Comparison of ENCODE assay signal across 8 cellular contexts in the genomic region with DNA sequence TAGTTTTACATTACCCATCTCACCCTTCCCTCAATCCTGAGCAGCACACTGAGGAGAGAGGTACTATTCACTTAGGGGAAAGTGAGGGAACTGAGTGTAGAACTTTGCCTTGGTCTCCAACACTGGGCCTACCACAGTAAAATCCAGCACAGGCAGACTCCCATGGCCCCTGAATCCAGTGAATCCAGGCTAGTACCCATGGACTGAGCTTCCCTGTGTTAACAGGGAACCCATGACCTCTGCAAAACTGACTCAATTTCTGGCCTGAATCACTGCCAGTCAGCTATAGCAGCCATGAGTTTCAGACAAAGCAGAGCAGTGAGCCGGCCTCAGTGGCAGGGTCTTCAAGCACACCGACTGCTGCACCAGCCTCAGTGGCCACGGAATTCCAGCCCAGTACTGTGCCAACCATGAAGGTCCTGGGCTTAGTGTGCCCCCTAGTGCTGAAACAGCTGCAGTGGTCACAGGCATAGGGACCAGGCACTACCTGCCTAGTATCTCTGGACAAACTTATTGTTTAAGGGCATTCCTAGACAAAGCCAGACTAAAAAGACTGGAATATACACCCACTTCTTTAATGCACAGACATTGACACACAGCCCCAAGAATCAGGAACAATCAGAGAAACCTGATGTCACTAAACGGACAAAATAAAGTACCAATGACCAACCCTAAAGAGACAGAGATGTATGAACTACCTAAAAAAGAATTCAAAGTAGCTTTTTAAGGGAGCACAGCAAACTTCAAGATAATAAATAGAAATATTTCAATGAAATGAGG.
DNase-seq lines count a peak whose midpoint lies in the region; ATAC-seq, FAIRE-seq and TF ChIP-seq lines count a peak whose summit lies in the region.

No MANE protein-coding gene starts in this region.

- H3K4me3 ChIP-seq in GM12864 (ENCODE audit: low read depth, low read length) (no peak overlapping the region), lung (peak overlapping the region; percentile 3)

- peaks cover 7% of the 10 kb centered on the region for H3K36me3 Mint-ChIP-seq in activated naive CD4-positive, alpha-beta T cell treated with anti-CD3 and anti-CD28 coated beads, Interleukin-2, amount 10 ng/mL, durations not matched to agents 7 days and 5 days

- TF ChIP-seq EP300 in Ishikawa (IDR thresholded peaks at IDR 0.05; ENCODE audit: borderline replicate concordance): no peak

- H3K4me1 ChIP-seq in lung (ENCODE audit: control insufficient read depth in 2 of 2, insufficient read depth in 2 of 2, low read length in 2 of 2): no peaks in the 10 kb centered on the region

- no peak overlapping the region for H3K27ac Mint-ChIP-seq in activated naive CD4-positive, alpha-beta T cell treated with anti-CD3 and anti-CD28 coated beads, Interleukin-2, amount 10 ng/mL, durations not matched to agents 7 days and 5 days

- 61 to 75% methylated on average over 4 of the region's 4 CpGs for WGBS in lung, 2 donors

- CTCF ChIA-PET in activated naive CD4-positive, alpha-beta T cell treated with anti-CD3 and anti-CD28 coated beads, Interleukin-2, amount 10 ng/mL, durations not matched to agents 7 days and 5 days (lab: Charles Lee): interaction anchor here (0.7 to 3.3 kb wide), 20 partner anchors 22 to 474 kb away, joined by 3 to 27 read pairs (median 4); no protein-coding TSS in a partner anchor

- H3K27me3 ChIP-seq in lung (ENCODE audit: control insufficient read depth, insufficient read depth): no peaks in the 10 kb centered on the region

- H3K4me3 Mint-ChIP-seq in activated naive CD4-positive, alpha-beta T cell treated with anti-CD3 and anti-CD28 coated beads, Interleukin-2, amount 10 ng/mL, durations not matched to agents 7 days and 5 days: no peak overlapping the region

- H3K27ac ChIP-seq in lung (ENCODE audit: low read depth in 1 of 2, low read length in 1 of 2): no peak overlapping the region

- FAIRE-seq in HTR-8/SVneo (lab: Jason Lieb, UNC): no peak

- peaks cover 20% of the 10 kb centered on the region for H3K4me1 Mint-ChIP-seq in activated naive CD4-positive, alpha-beta T cell treated with anti-CD3 and anti-CD28 coated beads, Interleukin-2, amount 10 ng/mL, durations not matched to agents 7 days and 5 days

- peaks cover 5 to 7% of the 10 kb centered on the region in 2 donors for H3K9me3 ChIP-seq in lung (ENCODE audit: control insufficient read depth in 2 of 2, insufficient read depth in 1 of 2, low read length in 1 of 2)

- H3K27me3 Mint-ChIP-seq in activated naive CD4-positive, alpha-beta T cell treated with anti-CD3 and anti-CD28 coated beads, Interleukin-2, amount 10 ng/mL, durations not matched to agents 7 days and 5 days: no peaks in the 10 kb centered on the region

- TF ChIP-seq CTCF in GM12864 (IDR thresholded peaks at IDR 0.05; ENCODE audit: low read depth, low read length, missing control alignments) (peak; percentile 67), lung (IDR thresholded peaks at IDR 0.05; ENCODE audit: control extremely low read depth, extremely low read depth) (no peak)

- TF ChIP-seq RAD21 in Ishikawa (IDR thresholded peaks at IDR 0.05; ENCODE audit: low read depth): peak; percentile 93

- H3K9me3 Mint-ChIP-seq in activated naive CD4-positive, alpha-beta T cell treated with anti-CD3 and anti-CD28 coated beads, Interleukin-2, amount 10 ng/mL, durations not matched to agents 7 days and 5 days: peaks cover 20% of the 10 kb centered on the region

- ATAC-seq in lung (ENCODE audit: insufficient read depth, low FRiP score) (no peak), GM19397 (IDR thresholded peaks at IDR 0.05; ENCODE audit: unreplicated experiment) (no peak)

- no peaks in the 10 kb centered on the region for H3K36me3 ChIP-seq in lung (ENCODE audit: control insufficient read depth in 2 of 2, insufficient read depth in 2 of 2, low read length in 2 of 2)

- DNase-seq in GM12864 (ENCODE audit: low read depth): no peak
- peak; percentile 47 for DNase-seq in activated naive CD4-positive, alpha-beta T cell treated with anti-CD3 and anti-CD28 coated beads, Interleukin-2, amount 10 ng/mL, durations not matched to agents 7 days and 5 days
- DNase-seq in lung (ENCODE audit: low spot score): no peak
- DNase-seq in HTR-8/SVneo (ENCODE audit: insufficient read length, low spot score): no peak
- DNase-seq in NCI-H187 (lab: John Stamatoyannopoulos, UW): no peak
- no peak for DNase-seq in GOT3 (lab: John Stamatoyannopoulos, UW)

TF ChIP-seq in Ishikawa, 13 proteins besides CTCF, POLR2A, EP300 and RAD21:
- TF ChIP-seq TCF12 (IDR thresholded peaks at IDR 0.05; ENCODE audit: low read depth) (no peak), YY1 (IDR thresholded peaks at IDR 0.05; ENCODE audit: low read depth) (no peak), TEAD4 (IDR thresholded peaks at IDR 0.05) (peak; percentile 60), CEBPB (IDR thresholded peaks at IDR 0.05) (no peak), NFIC (IDR thresholded peaks at IDR 0.05) (no peak), TAF1 (IDR thresholded peaks at IDR 0.05; ENCODE audit: low read depth) (no peak)
